In genomic region chr16:54458923-54459322, GRCh38 we compare ENCODE assay signal across 8 cellular contexts.
"Had no signal": no experiment of that assay in that cellular context is flagged by ENCODE, and none has a peak within 500 bp of the region (broad histone marks: within the 10 kb centered on the region; RNA-seq: fewer than 3 reads in every experiment).

No MANE protein-coding gene starts in this region.

- H3K27me3 Mint-ChIP-seq: IgD-negative memory B cell had no signal

- H3K27ac ChIP-seq: HL-60 had no signal

- H3K36me3 Mint-ChIP-seq: IgD-negative memory B cell had no signal

- H3K9me3 ChIP-seq: HAP-1 had no signal

- H3K4me3 ChIP-seq: HAP-1 had no signal

- H3K27ac Mint-ChIP-seq: IgD-negative memory B cell had no signal

- H3K4me3 Mint-ChIP-seq: IgD-negative memory B cell had no signal

- ATAC-seq: HCT116 had no signal

- H3K36me3 ChIP-seq: HAP-1 had no signal

- DNase-seq: GOT3, H7, HFFc6, KBM-7 had no signal
